ENCODE assay signal across 30 cellular contexts in genomic region chr18:12825230-12825629, GRCh38.
"Had no signal": no experiment of that assay in that cellular context is flagged by ENCODE, and none has a peak within 500 bp of the region (broad histone marks: within the 10 kb centered on the region; RNA-seq: fewer than 3 reads in every experiment).

No MANE protein-coding gene starts in this region.

- H3K4me2 ChIP-seq: neural progenitor cell, smooth muscle cell had no signal

- H3K4me3 Mint-ChIP-seq: naive thymus-derived CD4-positive, alpha-beta T cell; natural killer cell; nephron; neural progenitor cell; stimulated activated memory B cell treated with anti-CD40 and anti-IgM and Interleukin-4, amounts not matched to agents 10 μg/mL and 1 μg/mL and 100 μg/mL, for 72 hours; stimulated activated naive CD8-positive, alpha-beta T cell treated with anti-CD3 and anti-CD28 coated beads, Interleukin-15, amount 100 ng/mL, for 72 hours had no signal

- H3K4me1 ChIP-seq: parathyroid adenoma, psoas muscle, thyroid gland, upper lobe of left lung, uterus had no signal

- H3K27me3 Mint-ChIP-seq: naive thymus-derived CD4-positive, alpha-beta T cell; progenitor cell of endocrine pancreas; stimulated activated memory B cell treated with anti-CD40 and anti-IgM and Interleukin-4, amounts not matched to agents 10 μg/mL and 1 μg/mL and 100 μg/mL, for 72 hours; stimulated activated naive CD8-positive, alpha-beta T cell treated with anti-CD3 and anti-CD28 coated beads, Interleukin-15, amount 100 ng/mL, for 72 hours had no signal

- H3K36me3 ChIP-seq: ovary, uterus had no signal

- H3K27me3 ChIP-seq: neural progenitor cell, ovary, right lobe of liver, sigmoid colon, spleen, thyroid gland, tibial nerve, upper lobe of left lung, uterus had no signal

- H3K9ac ChIP-seq: neural progenitor cell, parathyroid adenoma had no signal

- H3K4me3 ChIP-seq: neural progenitor cell, ovary, psoas muscle, right lobe of liver, sigmoid colon, smooth muscle cell, spleen, thoracic aorta, thyroid gland, tibial nerve, upper lobe of left lung, uterus had no signal

- H3K4me1 Mint-ChIP-seq: neural progenitor cell; stimulated activated memory B cell treated with anti-CD40 and anti-IgM and Interleukin-4, amounts not matched to agents 10 μg/mL and 1 μg/mL and 100 μg/mL, for 72 hours had no signal

- ATAC-seq: naive thymus-derived CD4-positive, alpha-beta T cell; natural killer cell; psoas muscle; right cardiac atrium; right lobe of liver; stimulated activated memory B cell treated with anti-CD40 and anti-IgM and Interleukin-4, amounts not matched to agents 10 μg/mL and 1 μg/mL and 100 μg/mL, for 72 hours; stimulated activated naive CD8-positive, alpha-beta T cell treated with anti-CD3 and anti-CD28 coated beads, Interleukin-15, amount 100 ng/mL, for 72 hours; stimulated activated naive CD8-positive, alpha-beta T cell treated with anti-CD3 and anti-CD28 coated beads, Interleukin-15, Interleukin-2, amounts not matched to agents 100 U/mL and 50 U/mL, for 24 hours had no signal

- H3K27ac Mint-ChIP-seq: naive thymus-derived CD4-positive, alpha-beta T cell; natural killer cell; nephron; neural progenitor cell; progenitor cell of endocrine pancreas; stimulated activated memory B cell treated with anti-CD40 and anti-IgM and Interleukin-4, amounts not matched to agents 10 μg/mL and 1 μg/mL and 100 μg/mL, for 72 hours; stimulated activated naive CD8-positive, alpha-beta T cell treated with anti-CD3 and anti-CD28 coated beads, Interleukin-15, amount 100 ng/mL, for 72 hours had no signal

- DNase-seq: naive thymus-derived CD4-positive, alpha-beta T cell; natural killer cell; occipital lobe; ovary; posterior cingulate gyrus; psoas muscle; right cardiac atrium; right lobe of liver; sigmoid colon; spleen; stimulated activated CD4-positive, alpha-beta T cell treated with anti-CD3 and anti-CD28 coated beads, Interleukin-12 subunit alpha, Interleukin-12 subunit beta, amount 100 ng/mL, for 4 hours; stimulated activated CD4-positive, alpha-beta T cell treated with anti-CD3 and anti-CD28 coated beads, Interleukin-1b, Interleukin-23, amount 100 ng/mL, for 48 hours; stimulated activated CD4-positive, alpha-beta T cell treated with anti-CD3 and anti-CD28 coated beads, Interleukin-4, amount 100 ng/mL, for 1 hour; stimulated activated CD4-positive, alpha-beta T cell treated with anti-CD3 and anti-CD28 coated beads, Interleukin-4, amount 100 ng/mL, for 4 hours; stimulated activated CD8-positive, alpha-beta memory T cell treated with anti-CD3 and anti-CD28 coated beads, Interleukin-4, amount 100 ng/mL, for 48 hours; stimulated activated naive CD4-positive, alpha-beta T cell; stimulated activated naive CD8-positive, alpha-beta T cell treated with anti-CD3 and anti-CD28 coated beads, Interleukin-15, amount 100 ng/mL, for 72 hours; stimulated activated naive CD8-positive, alpha-beta T cell treated with anti-CD3 and anti-CD28 coated beads, Interleukin-15, Interleukin-2, amounts not matched to agents 100 U/mL and 50 U/mL, for 24 hours; thyroid gland; trophoblast cell; upper lobe of left lung; uterus had no signal

- H3K27ac ChIP-seq: neural progenitor cell, ovary, parathyroid adenoma, psoas muscle, right lobe of liver, sigmoid colon, spleen, thoracic aorta, thyroid gland, tibial nerve, upper lobe of left lung, uterus had no signal

- H3K9me3 ChIP-seq: thyroid gland had no signal

- H2AFZ ChIP-seq: neural progenitor cell, parathyroid adenoma had no signal
